In genomic region chr19:1526979-1527649, GRCh38 we compare ENCODE assay signal across 27 cellular contexts. TPM values are rescaled to one million over a fixed set of nuclear protein-coding genes. Genes with fewer than 3 reads are reported as not detected.
DNase-seq lines count a peak whose midpoint lies in the region; ATAC-seq, FAIRE-seq and TF ChIP-seq lines count a peak whose summit lies in the region.
"Had no signal": no experiment of that assay in that cellular context is flagged by ENCODE, and none has a peak within 500 bp of the region (broad histone marks: within the 10 kb centered on the region; RNA-seq: fewer than 3 reads in every experiment).

No MANE protein-coding gene starts in this region.

- no peak overlapping the region for H2AK5ac ChIP-seq in neuronal stem cell (ENCODE audit: low read depth, low read length)

- peak overlapping the region; percentile 47 for H3K14ac ChIP-seq in neuronal stem cell (ENCODE audit: low read length)

- ATAC-seq in natural killer cell = no peak
- no peak for ATAC-seq in HG03108 (IDR thresholded peaks at IDR 0.05; ENCODE audit: unreplicated experiment)
- no peak for ATAC-seq in HG03521 (IDR thresholded peaks at IDR 0.05; ENCODE audit: unreplicated experiment)
- ATAC-seq: GM23338 had no signal

- no peaks in the 10 kb centered on the region for H3K36me3 Mint-ChIP-seq in activated naive CD4-positive, alpha-beta T cell treated with anti-CD3 and anti-CD28 coated beads, Interleukin-2, amount 50 U/mL, for 24 hours
- H3K36me3 Mint-ChIP-seq in natural killer cell = no peaks in the 10 kb centered on the region

- H3K27me3 ChIP-seq in bronchial epithelial cell (ENCODE audit: control insufficient read depth, insufficient read depth, low read length) = peaks cover 14% of the 10 kb centered on the region
- peaks cover 8 to 41% (median 29%) of the 10 kb centered on the region in 3 experiments for H3K27me3 ChIP-seq in neuronal stem cell (ENCODE audit: control insufficient read depth in 3 of 3, insufficient read depth in 3 of 3, low read depth in 1 of 3, low read length in 3 of 3)

- peak overlapping the region; percentile 98 for H2BK12ac ChIP-seq in neuronal stem cell (ENCODE audit: low read length)

- H2AFZ ChIP-seq in neuronal stem cell (ENCODE audit: low read length) = no peak overlapping the region
- H2AFZ ChIP-seq: GM23338 had no signal

- H3K9me3 ChIP-seq in HEK293 (ENCODE audit: control insufficient read depth, insufficient read depth, low read depth, low read length) (no peaks in the 10 kb centered on the region), neuronal stem cell (replicated peaks in 1 of 2; ENCODE audit: control insufficient read depth in 2 of 2, insufficient read depth in 1 of 2, low read depth in 1 of 2, low read length in 2 of 2) (peaks cover 0 to 5% of the 10 kb centered on the region in 2 donors)

- H3K23ac ChIP-seq in neuronal stem cell (ENCODE audit: low read depth, low read length, poor library complexity) = peak overlapping the region; percentile 85

- H3K9me3 Mint-ChIP-seq in activated naive CD4-positive, alpha-beta T cell treated with anti-CD3 and anti-CD28 coated beads, Interleukin-2, amount 50 U/mL, for 24 hours = no peaks in the 10 kb centered on the region
- H3K9me3 Mint-ChIP-seq in natural killer cell = no peaks in the 10 kb centered on the region

- no peak overlapping the region for H4K91ac ChIP-seq in neuronal stem cell (ENCODE audit: low read depth, low read length, poor library complexity)

- H3K27ac Mint-ChIP-seq in activated naive CD4-positive, alpha-beta T cell treated with anti-CD3 and anti-CD28 coated beads, Interleukin-2, amount 50 U/mL, for 24 hours = peak overlapping the region; percentile 65
- no peak overlapping the region for H3K27ac Mint-ChIP-seq in natural killer cell
- H3K27ac Mint-ChIP-seq: GM23338 had no signal

- peaks cover 21% of the 10 kb centered on the region for H3K27me3 Mint-ChIP-seq in activated naive CD4-positive, alpha-beta T cell treated with anti-CD3 and anti-CD28 coated beads, Interleukin-2, amount 50 U/mL, for 24 hours
- H3K27me3 Mint-ChIP-seq in natural killer cell (ENCODE audit: low read depth in 2 of 2) = peaks cover 19 to 36% of the 10 kb centered on the region in 2 donors

- CTCF ChIA-PET in HEK293 (lab: Yijun Ruan, JAX) = no interaction called here

- H3K18ac ChIP-seq in neuronal stem cell (ENCODE audit: low read length) = no peak overlapping the region

- FAIRE-seq in bronchial epithelial cell (lab: Jason Lieb, UNC) = no peak
- FAIRE-seq: HTR-8/SVneo had no signal

- H3K4me1 ChIP-seq in HEK293 (ENCODE audit: control insufficient read depth, insufficient read depth, low read length) (no peaks in the 10 kb centered on the region), neuronal stem cell (ENCODE audit: control insufficient read depth in 2 of 2, insufficient read depth in 1 of 2, low read depth in 1 of 2, low read length in 2 of 2) (peaks cover 4 to 6% of the 10 kb centered on the region in 2 donors)

- no peak for TF ChIP-seq CTCF in HEK293 (tag by site-specific recombination; IDR thresholded peaks at IDR 0.05)
- no peak for TF ChIP-seq CTCF in bronchial epithelial cell (IDR thresholded peaks at IDR 0.05; ENCODE audit: insufficient read depth, low read length, severe bottlenecking)
- TF ChIP-seq CTCF in natural killer cell (IDR thresholded peaks at IDR 0.05) = no peak

- H3K4me3 ChIP-seq in HEK293 (ENCODE audit: low read depth, low read length) = no peak overlapping the region
- no peak overlapping the region for H3K4me3 ChIP-seq in bronchial epithelial cell (ENCODE audit: low read depth, low read length)
- no peak overlapping the region for H3K4me3 ChIP-seq in neuronal stem cell (ENCODE audit: low read length in 2 of 2)
- H3K4me3 ChIP-seq: GM23338 had no signal

- DNase-seq in activated naive CD4-positive, alpha-beta T cell (lab: John Stamatoyannopoulos, UW) = no peak
- DNase-seq in bronchial epithelial cell (ENCODE audit: low read depth) = peak; percentile 48
- no peak for DNase-seq in neuronal stem cell (ENCODE audit: low spot score)
- DNase-seq in natural killer cell = no peak
- DNase-seq: 8988T, ACHN, DMS153, HCEC 1CT, NCI-H1048, NCI-H1417, NCI-H1694, NCI-H2029 treated with DMSO at 0.1 percent for 48 hours, NCI-H446 treated with DMSO at 0.1 percent for 48 hours, NCI-H526, NCI-H82, RPMI8226, SHP77 treated with DMSO at 0.1 percent for 48 hours had no signal

- no peak overlapping the region for H3K4me3 Mint-ChIP-seq in activated naive CD4-positive, alpha-beta T cell treated with anti-CD3 and anti-CD28 coated beads, Interleukin-2, amount 50 U/mL, for 24 hours
- no peak overlapping the region for H3K4me3 Mint-ChIP-seq in natural killer cell
- H3K4me3 Mint-ChIP-seq: GM23338 had no signal

- peaks cover 6% of the 10 kb centered on the region for H3K4me1 Mint-ChIP-seq in activated naive CD4-positive, alpha-beta T cell treated with anti-CD3 and anti-CD28 coated beads, Interleukin-2, amount 50 U/mL, for 24 hours
- peaks cover 0 to 8% of the 10 kb centered on the region in 2 donors for H3K4me1 Mint-ChIP-seq in natural killer cell

- H3K79me1 ChIP-seq in neuronal stem cell (ENCODE audit: low read depth, low read length) = peaks cover 2% of the 10 kb centered on the region

- intact Hi-C loops in natural killer cell (cut with micrococcal nuclease) = no loop called here

- no peak overlapping the region for H2BK5ac ChIP-seq in neuronal stem cell (ENCODE audit: low read length)

- H3K9ac ChIP-seq in neuronal stem cell (ENCODE audit: low read depth, low read length, poor library complexity) = peak overlapping the region; percentile 77
- H3K9ac ChIP-seq: KMS-11 had no signal

- no peak overlapping the region for H3K27ac ChIP-seq in HEK293 (ENCODE audit: extremely low read depth, low read depth, low read length)
- H3K27ac ChIP-seq in neuronal stem cell (replicated peaks; ENCODE audit: low read length) = no peak overlapping the region
- H3K27ac ChIP-seq: KMS-11 had no signal

- POLR2A ChIA-PET in HEK293 (lab: Yijun Ruan, JAX) = no interaction called here

- no peak overlapping the region for H2BK15ac ChIP-seq in neuronal stem cell (ENCODE audit: low read length)

- no peaks in the 10 kb centered on the region for H3K36me3 ChIP-seq in HEK293 (ENCODE audit: control insufficient read depth in 2 of 2, insufficient read depth in 1 of 2, low read length in 2 of 2)
- H3K36me3 ChIP-seq in bronchial epithelial cell (ENCODE audit: control insufficient read depth, insufficient read depth, low read length) = no peaks in the 10 kb centered on the region
- H3K36me3 ChIP-seq in neuronal stem cell (replicated peaks in 1 of 2; ENCODE audit: control insufficient read depth in 2 of 2, insufficient read depth in 2 of 2, low read length in 2 of 2) = no peaks in the 10 kb centered on the region

- no peak overlapping the region for H2BK120ac ChIP-seq in neuronal stem cell (ENCODE audit: low read depth, low read length)

- no CpG with 5 or more reads among the region's 18 CpGs for WGBS in neuronal stem cell (ENCODE audit: extremely low coverage in 2 of 2, insufficient read length in 2 of 2, insufficient replicate concordance in 1 of 2), 2 donors

- no peak overlapping the region for H3K4ac ChIP-seq in neuronal stem cell (ENCODE audit: low read length)

- H3K4me2 ChIP-seq in neuronal stem cell (ENCODE audit: insufficient read depth, low read length, poor library complexity, severe bottlenecking) = no peak overlapping the region
- H3K4me2 ChIP-seq: GM23338, KMS-11 had no signal

- no peak overlapping the region for H4K8ac ChIP-seq in neuronal stem cell (ENCODE audit: low read depth, low read length)

TF ChIP-seq in HEK293, 187 proteins besides CTCF, POLR2A, EP300 and RAD21 (continues in another document):
- TF ChIP-seq ZEB2 (tag by site-specific recombination; IDR thresholded peaks at IDR 0.05) = peak; percentile 49; the same call in 1 of the 2 replicates
- peak; percentile 95 for TF ChIP-seq SCRT2 (tag by site-specific recombination; IDR thresholded peaks at IDR 0.05)
- no peak for TF ChIP-seq ZBTB11 (tag by site-specific recombination; conservative IDR thresholded peaks at IDR 0.05; ENCODE audit: low read depth)
- no peak for TF ChIP-seq ZNF2 (tag by site-specific recombination; IDR thresholded peaks at IDR 0.05)

RNA-seq across cellular contexts. Expression of gene PLK5, which starts 3.2 kb away (rescaled TPM):
- total RNA-seq in bronchial epithelial cell = not detected in 2 replicates
- 0.18 TPM for polyA plus RNA-seq in neuronal stem cell (2013, experiment 1 of 2)
- polyA plus RNA-seq in neuronal stem cell (2013, experiment 2 of 2) = 0.25 TPM
- total RNA-seq in natural killer cell = not detected
- total RNA-seq: Daoy, G401 had no signal
- polyA plus RNA-seq: BJ had no signal

RNA-seq across cellular contexts. Expression of gene ADAMTSL5, which starts 14.3 kb away (rescaled TPM):
- total RNA-seq in bronchial epithelial cell (1.8 and 3.6 TPM in 2 replicates), natural killer cell (1 to 10 TPM in 2 of 3 donors, under 1 TPM in 1; 0.70 to 2.5 (median 1.0) TPM)
- polyA plus RNA-seq in neuronal stem cell (2013, experiment 1 of 2) = 0.31 TPM
- polyA plus RNA-seq in neuronal stem cell (2013, experiment 2 of 2) = 0.21 TPM

RNA-seq across cellular contexts. Expression of gene REEP6, which starts 36.1 kb away (rescaled TPM):
- total RNA-seq in bronchial epithelial cell (2.1 and 3.6 TPM in 2 replicates), natural killer cell (1 to 10 TPM; 3.9 to 5.0 (median 4.3) TPM)
- 18.0 TPM for polyA plus RNA-seq in neuronal stem cell (2013, experiment 1 of 2)
- polyA plus RNA-seq in neuronal stem cell (2013, experiment 2 of 2) = 17.5 TPM

RNA-seq across cellular contexts. Expression of gene PCSK4, which starts 37.0 kb away (rescaled TPM):
- total RNA-seq in bronchial epithelial cell = 0.53 and 1.7 TPM in 2 replicates
- 8.3 TPM for polyA plus RNA-seq in neuronal stem cell (2013, experiment 1 of 2)
- 7.9 TPM for polyA plus RNA-seq in neuronal stem cell (2013, experiment 2 of 2)
- 1 to 10 TPM; 4.1 to 6.0 (median 5.3) TPM for total RNA-seq in natural killer cell

RNA-seq across cellular contexts. Expression of gene MEX3D, which starts 41.0 kb away (rescaled TPM):
- total RNA-seq in bronchial epithelial cell (34.2 and 43.4 TPM in 2 replicates), natural killer cell (1 to 10 TPM; 4.2 to 6.9 (median 4.4) TPM)
- 59.8 TPM for polyA plus RNA-seq in neuronal stem cell (2013, experiment 1 of 2)
- polyA plus RNA-seq in neuronal stem cell (2013, experiment 2 of 2) = 59.0 TPM
